In genomic region chr13:87666826-87667225, GRCh38 we compare ENCODE assay signal across 13 cellular contexts. TPM values are rescaled to one million over a fixed set of nuclear protein-coding genes. Genes with fewer than 3 reads are reported as not detected.
A peak's percentile ranks its signal among the peaks of the same experiment; 100 is the strongest.
DNase-seq lines count a peak whose midpoint lies in the region; ATAC-seq and TF ChIP-seq lines count a peak whose summit lies in the region.
"Had no signal": no experiment of that assay in that cellular context is flagged by ENCODE, and none has a peak within 500 bp of the region (broad histone marks: within the 10 kb centered on the region; RNA-seq: fewer than 3 reads in every experiment).

No MANE protein-coding gene starts in this region.

- no peak for TF ChIP-seq CTCF in glutamatergic neuron (IDR thresholded peaks at IDR 0.05; ENCODE audit: partially characterized antibody, unreplicated experiment)

- no peak overlapping the region for H3K27ac Mint-ChIP-seq in glutamatergic neuron (ENCODE audit: unreplicated experiment)

- H3K36me3 Mint-ChIP-seq in glutamatergic neuron (ENCODE audit: unreplicated experiment) = no peaks in the 10 kb centered on the region

- H3K9me3 Mint-ChIP-seq in glutamatergic neuron (ENCODE audit: unreplicated experiment) = peaks cover 2% of the 10 kb centered on the region

- no peak for ATAC-seq in HG02623 (IDR thresholded peaks at IDR 0.05; ENCODE audit: unreplicated experiment)

- no peak overlapping the region for H3K4me3 Mint-ChIP-seq in glutamatergic neuron (ENCODE audit: unreplicated experiment)

- DNase-seq in NCI-H1417 (lab: John Stamatoyannopoulos, UW) (peak in 2 of 3 experiments; percentile 16 to 57), NCI-H1417 treated with DMSO at 0.1 percent for 48 hours (lab: John Stamatoyannopoulos, UW) (no peak), NCI-H146 treated with DMSO at 0.1 percent for 48 hours (lab: John Stamatoyannopoulos, UW; ENCODE audit: unreplicated experiment) (peak; percentile 58), NCI-H69 (lab: John Stamatoyannopoulos, UW) (peak; percentile 80), fibroblast of gingiva (ENCODE audit: low read depth) (peak; percentile 46), activated T-cell treated with anti-CD3 and anti-CD28 coated beads for 4 hours (no peak), glutamatergic neuron (no peak)
- DNase-seq: COR-L47, DMS79, GM23248, PC-9 had no signal

- H3K27me3 Mint-ChIP-seq in glutamatergic neuron (ENCODE audit: unreplicated experiment) = no peaks in the 10 kb centered on the region

- peaks cover 2% of the 10 kb centered on the region for H3K4me1 Mint-ChIP-seq in glutamatergic neuron (ENCODE audit: low read depth, unreplicated experiment)

RNA-seq across cellular contexts. Expression of gene SLITRK5, which starts 4.3 kb away (rescaled TPM):
- 1.8 TPM for total RNA-seq in glutamatergic neuron (ENCODE audit: unreplicated experiment)
- total RNA-seq: GM23248; T-helper 2 cell treated with Interferon-gamma antibody and Interleukin-4, amounts not matched to agents 100 ng/mL and 5 ng/mL, for 36 hours had no signal

Comparison
In these comparisons a context has a peak if more than half of its experiments do, and no peak if none do; other contexts are left out.
1. DNase-seq: peak in NCI-H1417 (2 of 3), NCI-H146 treated with DMSO at 0.1 percent for 48 hours (single experiment), NCI-H69 (single experiment) and fibroblast of gingiva (single experiment); none in NCI-H1417 treated with DMSO at 0.1 percent for 48 hours (single experiment), activated T-cell treated with anti-CD3 and anti-CD28 coated beads for 4 hours (single experiment) and glutamatergic neuron (single experiment).